ENCODE assay signal across 29 cellular contexts in genomic region chr4:189032939-189033338, GRCh38.
"Had no signal": no experiment of that assay in that cellular context is flagged by ENCODE, and none has a peak within 500 bp of the region (broad histone marks: within the 10 kb centered on the region; RNA-seq: fewer than 3 reads in every experiment).

No MANE protein-coding gene starts in this region.

- H3K4me2 ChIP-seq: hepatocyte had no signal

- H3K4me3 ChIP-seq: adrenal gland, body of pancreas, esophagus squamous epithelium, gastroesophageal sphincter, heart right ventricle, hepatocyte had no signal

- H3K9me3 ChIP-seq: adrenal gland, body of pancreas, esophagus squamous epithelium, gastroesophageal sphincter, heart right ventricle had no signal

- H3K27me3 ChIP-seq: adrenal gland, body of pancreas, esophagus squamous epithelium, gastroesophageal sphincter, heart right ventricle, hepatocyte had no signal

- ATAC-seq: activated CD4-positive, CD25-positive, alpha-beta regulatory T cell treated with anti-CD3 and anti-CD28 coated beads, Interleukin-2, amount 50 U/mL, for 24 hours; activated CD8-positive, alpha-beta memory T cell treated with anti-CD3 and anti-CD28 coated beads, Interleukin-2, amount 10 ng/mL, durations not matched to agents 7 days and 5 days; activated CD8-positive, alpha-beta T cell treated with anti-CD3 and anti-CD28 coated beads, Interleukin-2, amount 10 ng/mL, durations not matched to agents 7 days and 5 days; activated naive CD8-positive, alpha-beta T cell treated with anti-CD3 and anti-CD28 coated beads, Interleukin-2, amount 50 U/mL, for 24 hours; body of pancreas; effector memory CD8-positive, alpha-beta T cell; gastroesophageal sphincter; heart right ventricle had no signal

- H3K4me1 ChIP-seq: adrenal gland, body of pancreas, esophagus squamous epithelium, gastroesophageal sphincter, heart right ventricle had no signal

- H3K36me3 ChIP-seq: adrenal gland, esophagus squamous epithelium, gastroesophageal sphincter, heart right ventricle had no signal

- H3K27ac ChIP-seq: adrenal gland, body of pancreas, esophagus squamous epithelium, gastroesophageal sphincter, heart right ventricle, hepatocyte had no signal

- H2AFZ ChIP-seq: hepatocyte had no signal

- DNase-seq: activated B cell treated with CpG ODN at 0.5 μM for 24 hours; activated CD4-positive, alpha-beta memory T cell treated with anti-CD3 and anti-CD28 coated beads for 36 hours; activated CD4-positive, alpha-beta T cell treated with anti-CD3 and anti-CD28 coated beads, Interleukin-2, amount 10 ng/mL, durations not matched to agents 24 days and 14 days; activated CD8-positive, alpha-beta memory T cell treated with anti-CD3 and anti-CD28 coated beads, Interleukin-2, amount 10 ng/mL, durations not matched to agents 7 days and 5 days; activated CD8-positive, alpha-beta memory T cell treated with anti-CD3 and anti-CD28 coated beads, Interleukin-2, amount 50 U/mL, for 4 hours; activated CD8-positive, alpha-beta T cell treated with anti-CD3 and anti-CD28 coated beads, Interleukin-2, amount 10 ng/mL, durations not matched to agents 7 days and 5 days; activated effector memory CD4-positive, alpha-beta T cell treated with anti-CD3 and anti-CD28 coated beads, Interleukin-2, amount 50 U/mL, for 16 hours; activated naive CD4-positive, alpha-beta T cell treated with anti-CD3 and anti-CD28 coated beads for 36 hours; activated naive CD8-positive, alpha-beta T cell treated with anti-CD3 and anti-CD28 coated beads for 36 hours; activated naive CD8-positive, alpha-beta T cell treated with anti-CD3 and anti-CD28 coated beads, Interleukin-2, amount 50 U/mL, for 24 hours; activated T-cell treated with anti-CD3 and anti-CD28 coated beads, Interleukin-2, amount 50 U/mL, for 1 hour; activated T-cell treated with anti-CD3 and anti-CD28 coated beads, Interleukin-2, amount 50 U/mL, for 48 hours; adrenal gland; amygdala; aorta; body of pancreas; caudate nucleus; cortex of kidney; dermis blood vessel endothelial cell; effector CD4-positive, alpha-beta T cell; effector memory CD8-positive, alpha-beta T cell; erythroblast; esophagus squamous epithelium; foreskin melanocyte; heart right ventricle; T-helper 2 cell had no signal

- H3K79me2 ChIP-seq: hepatocyte had no signal
